In genomic region chr15:32615051-32615870, GRCh38 we compare ENCODE assay signal across 8 cellular contexts. TPM values are rescaled to one million over a fixed set of nuclear protein-coding genes. Genes with fewer than 3 reads are reported as not detected.
DNase-seq lines count a peak whose midpoint lies in the region; ATAC-seq, FAIRE-seq and TF ChIP-seq lines count a peak whose summit lies in the region.
"Not testable (repeated sequence)": the region's sequence is repeated elsewhere in the genome, so short reads cannot be mapped to it uniquely, and the experiment has no call there.

Gene ARHGAP11A, plus strand, starts transcription at chr15:32615504. Its CDS starts 708 bp downstream, at chr15:32616212.

- H3K9me3 ChIP-seq in lower lobe of right lung = not testable (repeated sequence)

- not testable (repeated sequence) for H3K27me3 ChIP-seq in lower lobe of right lung (ENCODE audit: low read depth)

- DNase-seq in activated T-cell treated with anti-CD3 and anti-CD28 coated beads, Interleukin-2, amount 50 U/mL, for 48 hours = peak; percentile 91
- DNase-seq in epithelial cell of esophagus (ENCODE audit: low read depth) (peak; percentile 90), lower lobe of right lung (peak; percentile 79)
- DNase-seq in stimulated activated CD4-positive, alpha-beta T cell treated with anti-CD3 and anti-CD28 coated beads, Interleukin-15, amount 100 ng/mL, for 48 hours (ENCODE audit: low read depth in 2 of 2) = peak; percentile 80 to 85

- peak within 1 kb of the TSS; percentile 75 for H3K27ac ChIP-seq in lower lobe of right lung

- not testable (repeated sequence) for H3K4me1 ChIP-seq in lower lobe of right lung

- intact Hi-C loops in lower lobe of right lung (cut with DNase I) = not testable (repeated sequence)

- peak; percentile 76 for ATAC-seq in GM18867 (IDR thresholded peaks at IDR 0.05; ENCODE audit: unreplicated experiment)
- ATAC-seq in HG02943 (IDR thresholded peaks at IDR 0.05; ENCODE audit: low read depth, unreplicated experiment) = peak; percentile 64
- ATAC-seq in lower lobe of right lung = peak; percentile 95 to 96

- TF ChIP-seq CTCF in epithelial cell of esophagus (IDR thresholded peaks at IDR 0.05; ENCODE audit: insufficient read depth, low read depth, low read length, missing control alignments); lower lobe of right lung (IDR thresholded peaks at IDR 0.05): not testable (repeated sequence)

- H3K4me3 ChIP-seq in epithelial cell of esophagus (ENCODE audit: low read length) = peak within 1 kb of the TSS; percentile 75
- H3K4me3 ChIP-seq in lower lobe of right lung = peak within 1 kb of the TSS; percentile 58

- peak; percentile 86 for FAIRE-seq in A204.1 (lab: Jason Lieb, UNC)

- not testable (repeated sequence) for H3K36me3 ChIP-seq in lower lobe of right lung

TF ChIP-seq in PFSK-1, 5 proteins besides CTCF, POLR2A, EP300 and RAD21:
- TF ChIP-seq TAF1 (IDR thresholded peaks at IDR 0.05; ENCODE audit: borderline replicate concordance, insufficient read depth, low read length) = peak; percentile 16; the same call in 1 of the 2 replicates
TF ChIP-seq in PFSK-1: peak in this region for 1; not testable (repeated sequence) for 4.

RNA-seq across cellular contexts. Expression of gene ARHGAP11A, which starts in this region (rescaled TPM):
- polyA plus RNA-seq in PFSK-1 (2012; ENCODE audit: insufficient read length, low read depth) = 22.1 TPM
- 4.9 TPM for total RNA-seq in lower lobe of right lung

Comparison
In these comparisons a context has a peak if more than half of its experiments do, and no peak if none do; other contexts are left out.
1. Peak in every context shown above with its lines: DNase-seq, ATAC-seq, H3K4me3 ChIP-seq and H3K27ac ChIP-seq.